In genomic region chr10:100025528-100026070, GRCh38 we compare ENCODE assay signal across 15 cellular contexts. TPM values are rescaled to one million over a fixed set of nuclear protein-coding genes. Genes with fewer than 3 reads are reported as not detected.
DNase-seq lines count a peak whose midpoint lies in the region; TF ChIP-seq lines count a peak whose summit lies in the region.
"Had no signal": no experiment of that assay in that cellular context is flagged by ENCODE, and none has a peak within 500 bp of the region (broad histone marks: within the 10 kb centered on the region; RNA-seq: fewer than 3 reads in every experiment).

No MANE protein-coding gene starts in this region.

- H3K27me3 ChIP-seq in BE2C, result no peaks in the 10 kb centered on the region
- no peaks in the 10 kb centered on the region for H3K27me3 ChIP-seq in breast epithelium

- H3K9me3 ChIP-seq in BE2C (no peaks in the 10 kb centered on the region), breast epithelium (peaks cover 3 to 4% of the 10 kb centered on the region in 2 donors)

- TF ChIP-seq POLR2A in breast epithelium (IDR thresholded peaks at IDR 0.05), result no peak

- H3K36me3 ChIP-seq in BE2C, result no peaks in the 10 kb centered on the region
- H3K36me3 ChIP-seq in breast epithelium, result no peaks in the 10 kb centered on the region

- no peaks in the 10 kb centered on the region for H3K4me1 ChIP-seq in BE2C
- no peaks in the 10 kb centered on the region for H3K4me1 ChIP-seq in breast epithelium

- H3K27ac ChIP-seq in breast epithelium, result no peak overlapping the region
- H3K27ac ChIP-seq: SK-N-MC had no signal

- H3K4me3 ChIP-seq in BE2C (ENCODE audit: low read depth, low read length) (no peak overlapping the region), breast epithelium (no peak overlapping the region)
- H3K4me3 ChIP-seq: SK-N-MC had no signal

- TF ChIP-seq CTCF in BE2C (IDR thresholded peaks at IDR 0.05; ENCODE audit: low read depth, low read length), result no peak
- no peak for TF ChIP-seq CTCF in breast epithelium (IDR thresholded peaks at IDR 0.05)

- intact Hi-C loops in breast epithelium (cut with DNase I; ENCODE audit: low total_unique reads), result no loop called here

- DNase-seq in BE2C, result peak; percentile 16
- peak; percentile 77 for DNase-seq in NCI-H1092 treated with DMSO at 0.1 percent for 48 hours (lab: John Stamatoyannopoulos, UW)
- peak; percentile 11 to 70 for DNase-seq in NCI-H524 (lab: John Stamatoyannopoulos, UW)
- peak; percentile 46 for DNase-seq in kidney tubule cell (ENCODE audit: low spot score)
- no peak for DNase-seq in breast epithelium (ENCODE audit: low spot score in 2 of 2)
- DNase-seq in stimulated activated naive CD4-positive, alpha-beta T cell treated with Interleukin-2 at 50 U/mL for 16 hours (lab: John Stamatoyannopoulos, UW), result no peak
- DNase-seq in glomerular visceral epithelial cell (ENCODE audit: extremely low spot score), result no peak
- DNase-seq in Kasumi-1 (lab: John Stamatoyannopoulos, UW), result no peak
- DNase-seq: activated naive CD4-positive, alpha-beta T cell treated with Interleukin-2 at 50 U/mL for 16 hours; effector memory CD4-positive, alpha-beta T cell; foreskin melanocyte; NK-92 treated with Interleukin-12 subunit alpha and Interleukin-12 subunit beta, amount 100 ng/mL, for 24 hours; posterior cingulate gyrus had no signal

RNA-seq across cellular contexts. Expression of gene DNMBP, which starts 15.9 kb away (rescaled TPM):
- 1.8 TPM for polyA plus RNA-seq in BE2C (2012; ENCODE audit: insufficient read depth, insufficient read length, low read depth)
- total RNA-seq in breast epithelium, result 10 to 100 TPM; 15.1 to 20.6 (median 15.5) TPM

RNA-seq across cellular contexts. Expression of gene CPN1, which starts 56.1 kb away (rescaled TPM):
- polyA plus RNA-seq in BE2C (2012; ENCODE audit: insufficient read depth, insufficient read length, low read depth), result not detected
- total RNA-seq in breast epithelium, result not detected
- total RNA-seq: temporal lobe had no signal

Comparison
In these comparisons a context has a peak if more than half of its experiments do, and no peak if none do; other contexts are left out.
1. DNase-seq: peak in BE2C (single experiment), NCI-H1092 treated with DMSO at 0.1 percent for 48 hours (single experiment), NCI-H524 (2 of 2) and kidney tubule cell (single experiment); none in breast epithelium (0 of 2), stimulated activated naive CD4-positive, alpha-beta T cell treated with Interleukin-2 at 50 U/mL for 16 hours (single experiment), glomerular visceral epithelial cell (single experiment) and Kasumi-1 (0 of 2).